Comparison of ENCODE assay signal across 8 cellular contexts in the genomic region with DNA sequence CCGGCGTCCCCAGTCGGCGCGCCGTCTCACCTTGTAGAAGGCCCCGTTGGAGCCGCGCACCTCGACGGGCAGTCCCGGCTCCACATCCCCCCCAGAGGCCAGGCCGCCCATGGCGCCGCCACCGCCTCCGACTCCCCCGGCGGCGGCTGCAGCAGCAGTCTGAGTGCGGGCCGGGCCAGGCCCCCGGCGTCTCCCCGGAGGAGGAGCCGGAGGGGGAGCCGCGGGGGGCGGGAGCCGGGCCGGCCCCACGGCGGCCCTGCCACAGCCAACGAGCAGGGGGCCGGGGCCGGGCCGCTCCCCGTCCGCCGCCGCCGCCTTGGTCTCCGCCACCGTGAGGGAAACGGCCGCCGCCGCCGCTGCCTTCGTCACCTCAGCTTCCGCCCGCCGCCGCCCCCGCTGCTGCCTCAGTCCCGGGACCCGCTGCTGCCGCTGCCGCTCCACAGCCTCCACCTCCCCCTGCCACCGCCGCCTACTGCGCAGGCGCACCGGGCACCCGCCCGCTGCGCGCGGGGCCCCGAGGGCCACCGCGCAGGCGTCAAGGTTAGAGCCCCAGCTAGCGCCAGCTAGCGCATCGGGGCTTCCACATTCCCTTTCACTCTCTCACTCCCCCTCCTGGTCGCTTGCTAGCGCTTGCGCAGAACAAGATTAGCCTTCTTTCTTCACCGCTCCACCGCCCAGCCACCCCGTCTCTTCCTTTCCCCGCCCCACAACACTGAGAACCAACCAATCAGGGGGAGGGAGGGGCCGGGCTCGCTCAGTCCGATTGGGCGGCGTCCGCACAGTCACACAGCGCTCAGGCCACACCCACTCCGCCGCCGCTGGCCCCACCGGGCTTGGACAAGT.
DNase-seq lines count a peak whose midpoint lies in the region; ATAC-seq and TF ChIP-seq lines count a peak whose summit lies in the region.

A gene (minus strand): TSS at position 476 of the 843 bp plus-strand sequence. CDS start 365 bp downstream, at position 111.

- H3K4me3 Mint-ChIP-seq in central memory CD8-positive, alpha-beta T cell, result peak within 1 kb of the TSS; percentile 89

- ATAC-seq in GM19025 (IDR thresholded peaks at IDR 0.05; ENCODE audit: low read depth, unreplicated experiment) (peak; percentile 83), HG03342 (IDR thresholded peaks at IDR 0.05; ENCODE audit: unreplicated experiment) (peak; percentile 85)
- ATAC-seq in central memory CD8-positive, alpha-beta T cell (replicated peaks; ENCODE audit: extremely low read depth, poor library complexity, severe bottlenecking), result peak; percentile 93

- peak within 1 kb of the TSS; percentile 90 for H3K4me3 ChIP-seq in AG10803 (ENCODE audit: low read length)

- no peaks in the 10 kb centered on the region for H3K27me3 Mint-ChIP-seq in central memory CD8-positive, alpha-beta T cell

- DNase-seq in AG10803 (ENCODE audit: low read depth) (peak; percentile 100), NCI-H446 (lab: John Stamatoyannopoulos, UW) (peak; percentile 99), inferior parietal cortex (ENCODE audit: extremely low spot score) (peak; percentile 99)
- DNase-seq in activated CD4-positive, CD25-positive, alpha-beta regulatory T cell treated with anti-CD3 and anti-CD28 coated beads, Interleukin-2, amount 50 U/mL, for 16 hours (ENCODE audit: low read depth, low spot score), result peak; percentile 99
- DNase-seq in central memory CD8-positive, alpha-beta T cell (ENCODE audit: low spot score in 2 of 2), result peak; percentile 91 to 98
- DNase-seq in stimulated activated CD4-positive, alpha-beta T cell treated with anti-CD3 and anti-CD28 coated beads, Interleukin-12 subunit alpha, Interleukin-12 subunit beta, amount 100 ng/mL, for 24 hours (ENCODE audit: low read depth in 2 of 2), result peak; percentile 99

- H3K27ac Mint-ChIP-seq in central memory CD8-positive, alpha-beta T cell (ENCODE audit: low read depth), result peak within 1 kb of the TSS; percentile 87

- H3K9me3 Mint-ChIP-seq in central memory CD8-positive, alpha-beta T cell, result no peaks in the 10 kb centered on the region

- peaks cover 10% of the 10 kb centered on the region for H3K36me3 Mint-ChIP-seq in central memory CD8-positive, alpha-beta T cell (ENCODE audit: insufficient read depth)

- peak; percentile 65 for TF ChIP-seq CTCF in AG10803 (conservative IDR thresholded peaks at IDR 0.05; ENCODE audit: low read length)

- H3K4me1 Mint-ChIP-seq in central memory CD8-positive, alpha-beta T cell, result peaks cover 41% of the 10 kb centered on the region

Comparison
In these comparisons a context has a peak if more than half of its experiments do, and no peak if none do; other contexts are left out.
1. Peak in every context shown above with its lines: DNase-seq, ATAC-seq and H3K4me3 ChIP-seq.